8 cellular contexts compared by ENCODE assay signal in the genomic region with DNA sequence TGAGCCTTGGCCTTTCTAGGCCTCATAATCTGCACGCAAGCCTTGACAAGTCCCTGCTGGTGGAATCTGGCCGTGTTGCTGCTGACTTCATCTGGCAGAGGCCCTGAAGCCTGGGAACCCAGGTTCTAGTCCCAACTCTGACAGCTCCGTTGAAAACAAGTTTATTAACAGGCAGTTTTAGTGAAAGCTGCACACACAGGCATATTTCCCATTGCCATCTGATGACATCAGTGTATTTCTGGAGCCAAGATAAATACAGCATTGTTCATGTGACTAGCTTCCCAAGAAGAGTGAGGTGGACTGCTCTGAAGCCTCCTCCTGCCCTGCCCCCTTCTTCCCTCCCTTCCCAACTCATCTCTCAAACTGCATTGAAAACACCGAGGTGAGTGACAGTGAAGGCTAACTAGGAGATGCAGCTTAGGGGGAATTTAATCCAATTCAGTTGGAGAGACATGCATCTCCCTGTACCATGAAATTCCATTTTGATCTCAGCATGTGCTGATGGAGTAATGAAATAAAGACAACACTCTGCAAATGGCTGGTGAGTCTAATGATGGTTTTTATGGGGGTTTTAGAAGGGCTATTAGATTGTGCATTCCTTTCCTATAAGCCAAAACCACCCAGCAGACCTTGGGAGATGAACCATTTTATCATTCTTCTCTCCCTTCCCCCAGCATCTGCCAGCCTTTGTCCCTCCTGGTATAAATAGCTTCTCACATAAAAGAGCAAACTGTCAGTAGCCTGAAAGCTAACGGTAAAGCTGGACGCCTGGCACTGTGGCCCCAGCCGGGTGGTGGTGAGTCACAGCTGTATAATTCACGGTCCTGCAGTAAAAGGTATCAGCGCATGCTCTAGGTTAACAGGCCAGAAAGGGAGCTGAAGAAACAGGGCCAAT. TPM values are rescaled to one million over a fixed set of nuclear protein-coding genes. Genes with fewer than 3 reads are reported as not detected.
DNase-seq lines count a peak whose midpoint lies in the region; ATAC-seq and TF ChIP-seq lines count a peak whose summit lies in the region.

No MANE protein-coding gene starts in this region.

- TF ChIP-seq CTCF in prostate gland (IDR thresholded peaks at IDR 0.05), result peak in 1 of 4 experiments; percentile 19
- no peak for TF ChIP-seq CTCF in endothelial cell (IDR thresholded peaks at IDR 0.05; ENCODE audit: unreplicated experiment)
- TF ChIP-seq CTCF in CD4-positive, alpha-beta T cell (IDR thresholded peaks at IDR 0.05), result no peak

- ATAC-seq in CD4-positive, alpha-beta T cell (ENCODE audit: poor library complexity), result no peak
- ATAC-seq in T-cell (replicated peaks in 1 of 4), result no peak

- H3K4me3 ChIP-seq in SJSA1 (no peak overlapping the region), prostate gland (no peak overlapping the region)

- H3K27ac Mint-ChIP-seq in endothelial cell (ENCODE audit: unreplicated experiment) (no peak overlapping the region), T-cell (no peak overlapping the region)
- H3K27ac Mint-ChIP-seq in CD4-positive, alpha-beta T cell, result no peak overlapping the region

- no peaks in the 10 kb centered on the region for H3K27me3 ChIP-seq in SJSA1 (replicated peaks)
- H3K27me3 ChIP-seq in prostate gland (replicated peaks; ENCODE audit: insufficient read depth), result no peaks in the 10 kb centered on the region
- no peaks in the 10 kb centered on the region for H3K27me3 ChIP-seq in CD4-positive, alpha-beta T cell (ENCODE audit: control insufficient read depth, insufficient read depth, low read length)

- WGBS in prostate gland, result 14% methylated on average over 9 of the region's 9 CpGs

- H3K27ac ChIP-seq in SJSA1, result peak overlapping the region; percentile 98
- peak overlapping the region; percentile 33 to 57 for H3K27ac ChIP-seq in prostate gland
- H3K27ac ChIP-seq in CD4-positive, alpha-beta T cell (ENCODE audit: low read depth, low read length), result no peak overlapping the region

- H3K36me3 Mint-ChIP-seq in endothelial cell (ENCODE audit: low read depth, unreplicated experiment) (no peaks in the 10 kb centered on the region), T-cell (no peaks in the 10 kb centered on the region)
- H3K36me3 Mint-ChIP-seq in CD4-positive, alpha-beta T cell (ENCODE audit: low read depth), result no peaks in the 10 kb centered on the region

- intact Hi-C loops in prostate gland (cut with DNase I), result loop anchor here (1.0 to 5.0 kb wide), 2 partner anchors 21 to 80 kb away; no protein-coding TSS in a partner anchor
- intact Hi-C loops in CD4-positive, alpha-beta T cell (cut with DNase I, micrococcal nuclease), result no loop called here

- POLR2A ChIA-PET in CD4-positive, alpha-beta T cell (lab: Charles Lee), result no interaction called here
- POLR2A ChIA-PET in T-cell (lab: Charles Lee), result no interaction called here

- no peaks in the 10 kb centered on the region for H3K9me3 ChIP-seq in SJSA1 (replicated peaks)
- H3K9me3 ChIP-seq in prostate gland, result no peaks in the 10 kb centered on the region
- H3K9me3 ChIP-seq in CD4-positive, alpha-beta T cell (ENCODE audit: control insufficient read depth, low read length), result no peaks in the 10 kb centered on the region

- DNase-seq in GM04503 (ENCODE audit: low read depth), result peak; percentile 96
- peak; percentile 94 to 95 for DNase-seq in SJSA1 (ENCODE audit: low read depth in 1 of 2, low spot score in 2 of 2)
- DNase-seq in glomerular visceral epithelial cell (ENCODE audit: extremely low spot score), result peak; percentile 97
- peak; percentile 63 for DNase-seq in prostate gland (ENCODE audit: low spot score)
- DNase-seq in activated CD4-positive, alpha-beta T cell treated with anti-CD3 and anti-CD28 coated beads for 4 hours, result no peak
- no peak for DNase-seq in endothelial cell (ENCODE audit: low spot score)
- DNase-seq in CD4-positive, alpha-beta T cell, result no peak
- DNase-seq in T-cell, result no peak

- no peaks in the 10 kb centered on the region for H3K9me3 Mint-ChIP-seq in endothelial cell (ENCODE audit: unreplicated experiment)
- H3K9me3 Mint-ChIP-seq in CD4-positive, alpha-beta T cell, result no peaks in the 10 kb centered on the region
- H3K9me3 Mint-ChIP-seq in T-cell, result no peaks in the 10 kb centered on the region

- no peak for TF ChIP-seq POLR2A in prostate gland (IDR thresholded peaks at IDR 0.05)

- H3K4me1 ChIP-seq in SJSA1 (replicated peaks), result peaks cover 86% of the 10 kb centered on the region
- H3K4me1 ChIP-seq in prostate gland (replicated peaks), result no peaks in the 10 kb centered on the region

- CTCF ChIA-PET in CD4-positive, alpha-beta T cell (lab: Charles Lee), result no interaction called here
- CTCF ChIA-PET in T-cell (lab: Charles Lee), result no interaction called here

- no peak overlapping the region for H3K4me3 Mint-ChIP-seq in endothelial cell (ENCODE audit: unreplicated experiment)
- no peak overlapping the region for H3K4me3 Mint-ChIP-seq in CD4-positive, alpha-beta T cell
- H3K4me3 Mint-ChIP-seq in T-cell, result no peak overlapping the region

- H3K4me1 Mint-ChIP-seq in endothelial cell (ENCODE audit: unreplicated experiment) (peaks cover 20% of the 10 kb centered on the region), T-cell (no peaks in the 10 kb centered on the region)
- H3K4me1 Mint-ChIP-seq in CD4-positive, alpha-beta T cell (ENCODE audit: low read depth), result no peaks in the 10 kb centered on the region

- H3K36me3 ChIP-seq in SJSA1, result peaks cover 3% of the 10 kb centered on the region; the same call in 1 of the 2 replicates
- H3K36me3 ChIP-seq in prostate gland, result no peaks in the 10 kb centered on the region

- H3K27me3 Mint-ChIP-seq in endothelial cell (ENCODE audit: unreplicated experiment), result peaks cover 3% of the 10 kb centered on the region
- H3K27me3 Mint-ChIP-seq in CD4-positive, alpha-beta T cell, result no peaks in the 10 kb centered on the region
- peaks cover 0 to 2% of the 10 kb centered on the region in 2 donors for H3K27me3 Mint-ChIP-seq in T-cell

RNA-seq across cellular contexts. Expression of a gene that starts 38.0 kb away (rescaled TPM):
- total RNA-seq in SJSA1 (2014; rRNA removed; shearing (Covaris generic)), result 9.7 and 18.3 TPM in 2 replicates
- total RNA-seq in prostate gland, result 10 to 100 TPM; 11.9 to 21.0 TPM
- 5.3 TPM for total RNA-seq in endothelial cell (ENCODE audit: unreplicated experiment)
- total RNA-seq in CD4-positive, alpha-beta T cell, result not detected
- total RNA-seq in T-cell, result under 1 TPM in 3 of 5 donors, not detected in 2; 0.06 to 0.13 (median 0.09) TPM

Comparison
In these comparisons a context has a peak if more than half of its experiments do, and no peak if none do; other contexts are left out.
1. DNase-seq: peak in GM04503 (single experiment), SJSA1 (2 of 2), glomerular visceral epithelial cell (single experiment) and prostate gland (single experiment); none in activated CD4-positive, alpha-beta T cell treated with anti-CD3 and anti-CD28 coated beads for 4 hours (0 of 2), endothelial cell (single experiment), CD4-positive, alpha-beta T cell (0 of 10) and T-cell (0 of 34).